Comparison of ENCODE assay signal across 25 cellular contexts in genomic region chr1:232172556-232172955, GRCh38.
"Had no signal": no experiment of that assay in that cellular context is flagged by ENCODE, and none has a peak within 500 bp of the region (broad histone marks: within the 10 kb centered on the region; RNA-seq: fewer than 3 reads in every experiment).

No MANE protein-coding gene starts in this region.

- DNase-seq: activated CD4-positive, alpha-beta T cell treated with anti-CD3 and anti-CD28 coated beads for 48 hours; activated CD4-positive, alpha-beta T cell treated with anti-CD3 and anti-CD28 coated beads, Interleukin-2, amount 50 U/mL, for 48 hours; activated CD8-positive, alpha-beta memory T cell treated with anti-CD3 and anti-CD28 coated beads for 24 hours; activated effector memory CD4-positive, alpha-beta T cell treated with Interleukin-2 at 50 U/mL for 16 hours; activated naive CD4-positive, alpha-beta T cell treated with anti-CD3 and anti-CD28 coated beads for 36 hours; activated naive CD8-positive, alpha-beta T cell treated with anti-CD3 and anti-CD28 coated beads for 36 hours; adrenal gland; aorta; body of pancreas; colonic mucosa; effector CD8-positive, alpha-beta T cell; left cardiac atrium; mammary epithelial cell; naive B cell; nucleus accumbens; right lobe of liver; stimulated activated CD4-positive, alpha-beta T cell treated with anti-CD3 and anti-CD28 coated beads, Interleukin-12 subunit alpha, Interleukin-12 subunit beta, amount 100 ng/mL, for 4 hours; stimulated activated CD4-positive, alpha-beta T cell treated with anti-CD3 and anti-CD28 coated beads, Interleukin-4, amount 100 ng/mL, for 1 hour; stimulated activated naive CD8-positive, alpha-beta T cell treated with anti-CD3 and anti-CD28 coated beads, Interleukin-15, Interleukin-2, amounts not matched to agents 100 U/mL and 50 U/mL, for 24 hours; testis; transverse colon; WERI-Rb-1 had no signal

- H3K27ac Mint-ChIP-seq: activated naive CD4-positive, alpha-beta T cell treated with anti-CD3 and anti-CD28 coated beads for 36 hours; activated naive CD8-positive, alpha-beta T cell treated with anti-CD3 and anti-CD28 coated beads for 36 hours; mesothelial cell of epicardium; naive B cell had no signal

- H3K4me3 Mint-ChIP-seq: activated naive CD4-positive, alpha-beta T cell treated with anti-CD3 and anti-CD28 coated beads for 36 hours; activated naive CD8-positive, alpha-beta T cell treated with anti-CD3 and anti-CD28 coated beads for 36 hours; mesothelial cell of epicardium; naive B cell; neural crest cell had no signal

- ATAC-seq: activated CD4-positive, CD25-positive, alpha-beta regulatory T cell treated with anti-CD3 and anti-CD28 coated beads, Interleukin-2, amount 50 U/mL, for 24 hours; body of pancreas; left cardiac atrium; right lobe of liver; stimulated activated naive CD8-positive, alpha-beta T cell treated with anti-CD3 and anti-CD28 coated beads, Interleukin-15, Interleukin-2, amounts not matched to agents 100 U/mL and 50 U/mL, for 24 hours had no signal

- H3K9me3 Mint-ChIP-seq: activated naive CD8-positive, alpha-beta T cell treated with anti-CD3 and anti-CD28 coated beads for 36 hours; mesothelial cell of epicardium; neural crest cell had no signal

- H3K36me3 Mint-ChIP-seq: activated naive CD8-positive, alpha-beta T cell treated with anti-CD3 and anti-CD28 coated beads for 36 hours; mesothelial cell of epicardium; naive B cell had no signal
